Comparison of ENCODE assay signal across 8 cellular contexts in the genomic region with DNA sequence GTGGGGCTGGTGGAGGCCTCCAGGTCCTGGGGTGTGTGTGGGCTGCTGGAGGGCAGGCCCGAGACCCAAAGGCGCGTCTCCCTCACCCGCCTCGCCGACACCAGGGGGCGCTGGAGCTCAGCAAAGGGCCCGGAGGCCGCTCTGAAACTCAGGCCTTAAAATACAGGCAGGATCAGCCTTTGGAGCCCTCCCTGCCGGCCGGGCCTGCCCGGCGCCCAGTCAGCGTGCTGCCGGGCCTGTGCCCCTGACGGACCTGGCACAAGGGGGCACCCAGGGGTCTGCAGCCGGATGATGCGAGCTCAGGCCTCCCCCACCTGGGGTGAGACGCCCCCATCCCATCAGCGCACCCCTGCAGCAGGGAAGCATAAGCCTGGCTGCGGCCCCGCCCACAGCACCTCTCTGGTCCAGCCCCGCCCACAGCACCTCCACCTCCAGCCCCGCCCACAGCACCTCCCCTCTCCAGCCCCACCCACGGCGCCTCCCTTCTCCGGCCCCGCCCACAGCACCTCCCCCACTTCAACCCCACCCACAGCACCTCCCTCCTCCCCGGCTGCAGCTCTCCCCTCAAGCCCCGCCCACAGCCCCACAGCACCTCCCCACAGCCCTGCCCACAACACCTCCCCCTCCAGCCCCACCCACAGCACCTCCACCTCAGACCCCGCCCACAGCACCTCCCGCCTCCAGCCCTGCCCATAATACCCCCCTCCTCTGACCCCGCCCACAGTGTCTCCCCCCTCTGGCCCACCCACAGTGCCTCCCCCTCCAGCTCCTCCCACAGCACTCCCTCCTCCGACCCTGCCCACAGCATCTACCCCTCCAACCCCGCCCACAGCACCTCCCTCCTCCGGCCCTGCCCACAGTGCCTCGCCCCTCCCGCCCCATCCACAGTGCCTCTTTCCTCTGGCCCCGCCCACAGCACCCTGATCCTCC.
DNase-seq lines count a peak whose midpoint lies in the region; ATAC-seq, FAIRE-seq and TF ChIP-seq lines count a peak whose summit lies in the region.

No MANE protein-coding gene starts in this region.

- H3K27me3 ChIP-seq in GM06990 (replicated peaks; ENCODE audit: control insufficient read depth, insufficient read depth, low read length) (no peaks in the 10 kb centered on the region), breast epithelium (no peaks in the 10 kb centered on the region), small intestine (ENCODE audit: control insufficient read depth in 2 of 2, insufficient read depth in 2 of 2, low read length in 2 of 2) (no peaks in the 10 kb centered on the region)

- no peaks in the 10 kb centered on the region for H3K36me3 ChIP-seq in GM06990 (ENCODE audit: control insufficient read depth, insufficient read depth, low read length)
- no peaks in the 10 kb centered on the region for H3K36me3 ChIP-seq in breast epithelium
- H3K36me3 ChIP-seq in small intestine (ENCODE audit: control insufficient read depth in 2 of 2, insufficient read depth in 2 of 2, low read length in 2 of 2): no peaks in the 10 kb centered on the region

- peak overlapping the region in 1 of 2 donors; percentile 55 for H3K27ac ChIP-seq in breast epithelium
- H3K27ac ChIP-seq in small intestine (ENCODE audit: low read depth in 1 of 2, low read length in 1 of 2): no peak overlapping the region

- 4 to 5% (median 4%) methylated on average over 30 to 39 of the region's 39 CpGs for WGBS in small intestine, 3 donors

- DNase-seq in GM06990 (ENCODE audit: extremely low read depth, insufficient read length): peak; percentile 69
- DNase-seq in NCI-H187 (lab: John Stamatoyannopoulos, UW): peak; percentile 40 to 53
- peak; percentile 97 for DNase-seq in WTC11 (ENCODE audit: low spot score)
- peak; percentile 89 to 90 for DNase-seq in breast epithelium (ENCODE audit: low spot score in 2 of 2)
- peak; percentile 96 for DNase-seq in iPS-NIHi11 (ENCODE audit: low spot score)
- DNase-seq in small intestine: peak; percentile 41

- H3K4me1 ChIP-seq in breast epithelium (peaks cover 0 to 3% of the 10 kb centered on the region in 2 donors), small intestine (ENCODE audit: control insufficient read depth in 2 of 2, insufficient read depth in 1 of 2, low read depth in 1 of 2, low read length in 1 of 2) (no peaks in the 10 kb centered on the region)

- peaks cover 8% of the 10 kb centered on the region; the same call in 1 of the 2 replicates for H3K27me3 Mint-ChIP-seq in WTC11 (ENCODE audit: low read depth)

- H3K4me1 Mint-ChIP-seq in WTC11: peaks cover 10% of the 10 kb centered on the region

- peak overlapping the region; percentile 57 for H3K4me3 Mint-ChIP-seq in WTC11

- H3K4me3 ChIP-seq in GM06990 (replicated peaks; ENCODE audit: low read depth, low read length): no peak overlapping the region
- H3K4me3 ChIP-seq in breast epithelium: peak overlapping the region in 2 of 3 donors; percentile 49 to 69
- H3K4me3 ChIP-seq in small intestine (ENCODE audit: low read depth in 1 of 2, low read length in 2 of 2): no peak overlapping the region

- H3K36me3 Mint-ChIP-seq in WTC11: no peaks in the 10 kb centered on the region; the same call in 1 of the 2 replicates

- H3K9me3 Mint-ChIP-seq in WTC11: peaks cover 20% of the 10 kb centered on the region

- ATAC-seq in WTC11: peak; percentile 84
- ATAC-seq in GM19328 (IDR thresholded peaks at IDR 0.05; ENCODE audit: unreplicated experiment): no peak
- no peak for ATAC-seq in HG02610 (IDR thresholded peaks at IDR 0.05; ENCODE audit: unreplicated experiment)

- intact Hi-C loops in breast epithelium (cut with DNase I; ENCODE audit: low total_unique reads): loop anchor here (5.0 kb wide), 1 partner anchor 204 kb away; the partner anchor contains the start of gene GPC1

- TF ChIP-seq CTCF in GM06990 (IDR thresholded peaks at IDR 0.05; ENCODE audit: insufficient read depth, low read length, poor library complexity, severe bottlenecking): peak; percentile 62
- peak; percentile 75 for TF ChIP-seq CTCF in WTC11 (IDR thresholded peaks at IDR 0.05)
- peak; percentile 56 to 90 (median 84) for TF ChIP-seq CTCF in breast epithelium (IDR thresholded peaks at IDR 0.05)

- H3K9me3 ChIP-seq in breast epithelium (peaks cover 0 to 7% of the 10 kb centered on the region in 2 donors), small intestine (ENCODE audit: control insufficient read depth, low read depth) (no peaks in the 10 kb centered on the region)

- FAIRE-seq in small intestine (lab: Jason Lieb, UNC): no peak

- TF ChIP-seq POLR2A in breast epithelium (IDR thresholded peaks at IDR 0.05): no peak

- POLR2A ChIA-PET in WTC11 (lab: Charles Lee): no interaction called here

- CTCF ChIA-PET in WTC11 (lab: Charles Lee): interaction anchor here (0.6 to 2.7 kb wide), 44 partner anchors 9 to 1074 kb away, joined by 3 to 20 read pairs (median 5); partner anchors contain the start of gene GPC1

- H3K27ac Mint-ChIP-seq in WTC11: no peak overlapping the region

TF ChIP-seq in WTC11, 78 proteins besides CTCF, POLR2A, EP300 and RAD21:
- TF ChIP-seq HMGXB4 (CRISPR knock-in tag; IDR thresholded peaks at IDR 0.05): peak; percentile 72; the same call in 1 of the 2 replicates
- TF ChIP-seq ZNF423 (CRISPR knock-in tag; IDR thresholded peaks at IDR 0.05): peak; percentile 68; the same call in 1 of the 2 replicates
- peak; percentile 90 for TF ChIP-seq SP1 (CRISPR knock-in tag; conservative IDR thresholded peaks at IDR 0.05)
- TF ChIP-seq RORB (CRISPR knock-in tag; IDR thresholded peaks at IDR 0.05): no peak
- TF ChIP-seq ETV6 (CRISPR knock-in tag; IDR thresholded peaks at IDR 0.05): 0 out of 2 replicates have a peak, but pooled peaks have one; percentile 18
- TF ChIP-seq NR3C1 (CRISPR knock-in tag; conservative IDR thresholded peaks at IDR 0.05; ENCODE audit: low read depth): no peak
- no peak for TF ChIP-seq KAT7 (CRISPR knock-in tag; IDR thresholded peaks at IDR 0.05; ENCODE audit: borderline replicate concordance)
- 0 out of 2 replicates have a peak, but pooled peaks have one; percentile 35 for TF ChIP-seq GABPB1 (CRISPR knock-in tag; IDR thresholded peaks at IDR 0.05)

Comparison
In these comparisons a context has a peak if more than half of its experiments do, and no peak if none do; other contexts are left out.
1. DNase-seq: peak in every context shown above with its lines; median percentile 97 in WTC11; 96 in iPS-NIHi11; 90 in breast epithelium; 69 in GM06990; 46 in NCI-H187; 41 in small intestine.
2. H3K4me3 ChIP-seq: peak in breast epithelium (2 of 3); none in GM06990 (single experiment) and small intestine (0 of 2).
3. Peak in every context shown above with its lines, with median percentiles within 50 percentile points of each other: CTCF ChIP-seq.